ENCODE assay signal across 8 cellular contexts in genomic region chr5:142597546-142598337, GRCh38.
DNase-seq lines count a peak whose midpoint lies in the region; TF ChIP-seq lines count a peak whose summit lies in the region.

No MANE protein-coding gene starts in this region.

- H3K9ac ChIP-seq in NT2/D1 (ENCODE audit: insufficient read length, low read depth): no peak overlapping the region
- no peak overlapping the region for H3K9ac ChIP-seq in smooth muscle cell (ENCODE audit: low read depth)

- peaks cover 18% of the 10 kb centered on the region for H3F3A ChIP-seq in smooth muscle cell (ENCODE audit: low read depth)

- H4K20me1 ChIP-seq in smooth muscle cell (ENCODE audit: low read depth): no peaks in the 10 kb centered on the region

- no peak overlapping the region for H3K4me2 ChIP-seq in smooth muscle cell

- 59% methylated on average over 6 of the region's 6 CpGs for WGBS in smooth muscle cell (ENCODE audit: low lambda C conversion rate)

- no peaks in the 10 kb centered on the region for H3K79me2 ChIP-seq in smooth muscle cell (ENCODE audit: low read depth)

- H3K4me1 ChIP-seq in NT2/D1 (ENCODE audit: insufficient read depth, insufficient read length) (no peaks in the 10 kb centered on the region), smooth muscle cell (ENCODE audit: low read depth) (peaks cover 7% of the 10 kb centered on the region)

- H3K27me3 ChIP-seq in NT2/D1 (ENCODE audit: insufficient read depth, insufficient read length): no peaks in the 10 kb centered on the region
- H3K27me3 ChIP-seq in smooth muscle cell (ENCODE audit: low read depth): no peaks in the 10 kb centered on the region

- H3K27ac ChIP-seq in epithelial cell of prostate (peak overlapping the region; percentile 64), smooth muscle cell (ENCODE audit: low read depth) (peak overlapping the region; percentile 29)

- no peak for TF ChIP-seq CTCF in smooth muscle cell (IDR thresholded peaks at IDR 0.05; ENCODE audit: borderline replicate concordance, insufficient read depth, poor library complexity, severe bottlenecking)

- DNase-seq in activated CD4-positive, alpha-beta T cell treated with anti-CD3 and anti-CD28 coated beads for 48 hours: peak; percentile 62
- no peak for DNase-seq in activated CD4-positive, alpha-beta T cell treated with anti-CD3 and anti-CD28 coated beads, Interleukin-2, amount 50 U/mL, for 1 hour
- DNase-seq in NT2/D1 (ENCODE audit: low read depth, low spot score) (peak; percentile 2), epithelial cell of prostate (ENCODE audit: low read depth, low spot score) (peak; percentile 74), smooth muscle cell (lab: John Stamatoyannopoulos, UW; ENCODE audit: unreplicated experiment) (no peak), mesenteric fat pad (ENCODE audit: low spot score) (no peak), UCSD-AML1 (lab: John Stamatoyannopoulos, UW; ENCODE audit: unreplicated experiment) (no peak), NCI-H82 (lab: John Stamatoyannopoulos, UW) (no peak)

- H3K4me3 ChIP-seq in NT2/D1 (ENCODE audit: insufficient read length, low read depth): no peak overlapping the region
- H3K4me3 ChIP-seq in smooth muscle cell: no peak overlapping the region

- H3K9me3 ChIP-seq in NT2/D1 (ENCODE audit: insufficient read depth, low read length) (0 out of 2 replicates have a peak, but pooled peaks cover 9% of the 10 kb centered on the region), smooth muscle cell (replicated peaks; ENCODE audit: low read depth) (no peaks in the 10 kb centered on the region)

- H3K36me3 ChIP-seq in NT2/D1 (ENCODE audit: insufficient read depth, insufficient read length, low read length) (no peaks in the 10 kb centered on the region), smooth muscle cell (ENCODE audit: low read depth) (no peaks in the 10 kb centered on the region)

- H2AFZ ChIP-seq in smooth muscle cell (ENCODE audit: low read depth): no peak overlapping the region

Comparison
In these comparisons a context has a peak if more than half of its experiments do, and no peak if none do; other contexts are left out.
1. DNase-seq: peak in activated CD4-positive, alpha-beta T cell treated with anti-CD3 and anti-CD28 coated beads for 48 hours (single experiment), NT2/D1 (single experiment) and epithelial cell of prostate (single experiment); none in activated CD4-positive, alpha-beta T cell treated with anti-CD3 and anti-CD28 coated beads, Interleukin-2, amount 50 U/mL, for 1 hour (single experiment), smooth muscle cell (single experiment), mesenteric fat pad (single experiment), UCSD-AML1 (single experiment) and NCI-H82 (single experiment).